Comparison of ENCODE assay signal across 1 cellular context in genomic region chr7:13982940-13983677, GRCh38.
TF ChIP-seq lines count a peak whose summit lies in the region.

No MANE protein-coding gene starts in this region.

TF ChIP-seq in K562, 482 proteins besides CTCF, POLR2A, EP300 and RAD21 (continued from another document):
- peak; percentile 67; the same call in 1 of the 2 replicates for TF ChIP-seq ARID3A (IDR thresholded peaks at IDR 0.05; ENCODE audit: borderline replicate concordance, low read depth, low read length)
- TF ChIP-seq SMARCA4 (IDR thresholded peaks at IDR 0.05), result peak; percentile 78
- TF ChIP-seq TCF3 (CRISPR knock-in tag; IDR thresholded peaks at IDR 0.05), result peak; percentile 45; the same call in 1 of the 2 replicates
- 0 out of 2 replicates have a peak, but pooled peaks have one; percentile 33 for TF ChIP-seq SOX6 (IDR thresholded peaks at IDR 0.05)
- TF ChIP-seq CEBPB (tag; IDR thresholded peaks at IDR 0.05), result peak; percentile 84
- peak; percentile 68 for TF ChIP-seq NFRKB (IDR thresholded peaks at IDR 0.05; ENCODE audit: low read depth)
- TF ChIP-seq SMAD4 (CRISPR knock-in tag; conservative IDR thresholded peaks at IDR 0.05), result no peak
- TF ChIP-seq ILF3 (IDR thresholded peaks at IDR 0.05; ENCODE audit: borderline replicate concordance), result no peak
- peak; percentile 36 for TF ChIP-seq TEAD4 (IDR thresholded peaks at IDR 0.05; ENCODE audit: low read length)
- no peak for TF ChIP-seq TEAD4 (CRISPR knock-in tag; IDR thresholded peaks at IDR 0.05; ENCODE audit: borderline replicate concordance)
- 0 out of 6 replicates have a peak, but pooled peaks of 1 of the 3 experiments have one; percentile 9 for TF ChIP-seq ZBTB11 (CRISPR knock-in tag; IDR thresholded peaks at IDR 0.05)
- TF ChIP-seq EP400 (IDR thresholded peaks at IDR 0.05), result peak; percentile 39
- peak; percentile 57; the same call in 1 of the 2 replicates for TF ChIP-seq SMARCE1 (IDR thresholded peaks at IDR 0.05)
- TF ChIP-seq LEF1 (IDR thresholded peaks at IDR 0.05), result peak; percentile 64
- no peak for TF ChIP-seq XRCC3 (IDR thresholded peaks at IDR 0.05)
- no peak for TF ChIP-seq HMG20A (CRISPR knock-in tag; conservative IDR thresholded peaks at IDR 0.05)
- peak; percentile 77 for TF ChIP-seq DPF2 (IDR thresholded peaks at IDR 0.05)
- TF ChIP-seq BACH1 (tag; IDR thresholded peaks at IDR 0.05), result no peak
- no peak for TF ChIP-seq ATF1 (CRISPR knock-in tag; IDR thresholded peaks at IDR 0.05)
- TF ChIP-seq ATF1 (tag; IDR thresholded peaks at IDR 0.05), result peak; percentile 13; the same call in 1 of the 2 replicates
- TF ChIP-seq MAFG (tag; conservative IDR thresholded peaks at IDR 0.05), result 0 out of 2 replicates have a peak, but pooled peaks have one; percentile 5
- peak; percentile 75; the same call in 1 of the 2 replicates for TF ChIP-seq ATF7 (IDR thresholded peaks at IDR 0.05)
- peak; percentile 66; the same call in 1 of the 2 replicates for TF ChIP-seq ZNF589 (CRISPR knock-in tag; IDR thresholded peaks at IDR 0.05; ENCODE audit: low read depth)
- no peak for TF ChIP-seq ZNF609 (CRISPR knock-in tag; IDR thresholded peaks at IDR 0.05; ENCODE audit: borderline replicate concordance)
- TF ChIP-seq BRD9 (IDR thresholded peaks at IDR 0.05; ENCODE audit: low read depth, partially characterized antibody), result peak; percentile 42
- no peak for TF ChIP-seq SETDB1 (IDR thresholded peaks at IDR 0.05; ENCODE audit: low read length)
- no peak for TF ChIP-seq MTF1 (CRISPR knock-in tag; IDR thresholded peaks at IDR 0.05; ENCODE audit: borderline replicate concordance)
- TF ChIP-seq EGR1 (conservative IDR thresholded peaks at IDR 0.05), result peak; percentile 62
- TF ChIP-seq TRIM24 (IDR thresholded peaks at IDR 0.05), result 0 out of 4 replicates have a peak, but pooled peaks of 1 of the 2 experiments have one; percentile 25
